ENCODE assay signal across 8 cellular contexts in the genomic region with DNA sequence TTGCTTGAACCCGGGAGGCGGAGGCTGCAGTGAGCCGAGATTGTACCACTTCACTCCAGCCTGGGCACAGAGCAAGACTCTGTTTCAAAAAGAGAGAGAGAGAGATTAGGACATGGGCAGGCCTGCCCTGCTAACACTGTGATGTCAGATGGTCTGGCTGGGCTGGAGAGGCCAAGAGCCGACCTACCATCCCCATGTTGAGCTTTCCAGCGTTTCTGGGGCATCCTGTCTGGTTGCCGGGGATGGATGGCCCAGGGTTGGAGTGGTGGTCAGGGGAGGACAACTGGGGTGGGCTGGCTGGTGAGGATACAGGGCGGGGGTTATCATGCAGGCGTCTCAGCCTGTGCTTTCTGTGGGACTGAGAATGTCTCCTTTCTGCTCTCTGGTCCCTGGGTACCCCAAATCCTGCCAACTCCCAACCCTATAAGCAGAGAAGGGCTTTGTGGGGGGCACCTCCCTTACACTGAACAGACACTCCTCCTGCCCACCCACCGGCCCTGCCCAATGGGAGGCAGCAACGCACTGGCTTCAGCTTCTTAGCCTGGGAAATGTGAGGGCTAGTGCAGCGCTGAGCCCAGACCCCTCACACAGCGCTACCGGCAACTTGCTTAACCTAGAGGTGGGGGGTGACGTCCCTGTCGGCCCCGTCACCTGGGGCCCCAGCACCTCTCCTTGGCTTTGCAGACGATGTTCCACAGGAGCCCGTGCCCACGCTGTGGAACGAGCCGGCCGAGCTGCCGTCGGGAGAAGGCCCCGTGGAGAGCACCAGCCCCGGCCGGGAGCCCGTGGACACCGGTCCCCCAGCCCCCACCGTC. TPM values are rescaled to one million over a fixed set of nuclear protein-coding genes. Genes with fewer than 3 reads are reported as not detected.
A peak's percentile ranks its signal among the peaks of the same experiment; 100 is the strongest.
DNase-seq lines count a peak whose midpoint lies in the region; ATAC-seq lines count a peak whose summit lies in the region.

No MANE protein-coding gene starts in this region.

- H3K36me3 ChIP-seq in thymus (ENCODE audit: control insufficient read depth, insufficient read depth): no peaks in the 10 kb centered on the region

- peak overlapping the region; percentile 50 for H3K4me3 ChIP-seq in thymus (ENCODE audit: low read length)

- H3K27me3 ChIP-seq in thymus (ENCODE audit: control insufficient read depth, insufficient read depth): peaks cover 22% of the 10 kb centered on the region

- H3K4me1 ChIP-seq in thymus (ENCODE audit: control insufficient read depth, insufficient read depth, low read length): peaks cover 7% of the 10 kb centered on the region

- DNase-seq in activated CD8-positive, alpha-beta memory T cell treated with anti-CD3 and anti-CD28 coated beads, Interleukin-2, amount 50 U/mL, for 48 hours: peak; percentile 61
- DNase-seq in activated CD8-positive, alpha-beta memory T cell treated with anti-CD3 and anti-CD28 coated beads for 24 hours: no peak
- DNase-seq in anterior cingulate cortex (lab: John Stamatoyannopoulos, UW) (peak in 36 of 58 donors; percentile 24 to 80 (median 52)), left colon (peak in 1 of 2 donors; percentile 58)

- ATAC-seq in left colon (peak; percentile 28), HG03457 (IDR thresholded peaks at IDR 0.05; ENCODE audit: unreplicated experiment) (no peak), GM19395 (IDR thresholded peaks at IDR 0.05; ENCODE audit: unreplicated experiment) (no peak), GM21526 (IDR thresholded peaks at IDR 0.05; ENCODE audit: low FRiP score, unreplicated experiment) (no peak)

- no peak overlapping the region for H3K27ac ChIP-seq in thymus (ENCODE audit: low read depth)

- H3K9me3 ChIP-seq in thymus (ENCODE audit: control insufficient read depth): peaks cover 2% of the 10 kb centered on the region

- 28% methylated on average over 30 of the region's 30 CpGs for WGBS in thymus

- intact Hi-C loops in left colon (cut with DNase I, micrococcal nuclease): no loop called here

RNA-seq across cellular contexts. Expression of a gene that starts 5.4 kb away (rescaled TPM):
- total RNA-seq in left colon: 10 to 100 TPM; 35.0 to 38.2 TPM
- 5.0 TPM for polyA plus RNA-seq in thymus
